Comparison of ENCODE assay signal across 8 cellular contexts in the genomic region with DNA sequence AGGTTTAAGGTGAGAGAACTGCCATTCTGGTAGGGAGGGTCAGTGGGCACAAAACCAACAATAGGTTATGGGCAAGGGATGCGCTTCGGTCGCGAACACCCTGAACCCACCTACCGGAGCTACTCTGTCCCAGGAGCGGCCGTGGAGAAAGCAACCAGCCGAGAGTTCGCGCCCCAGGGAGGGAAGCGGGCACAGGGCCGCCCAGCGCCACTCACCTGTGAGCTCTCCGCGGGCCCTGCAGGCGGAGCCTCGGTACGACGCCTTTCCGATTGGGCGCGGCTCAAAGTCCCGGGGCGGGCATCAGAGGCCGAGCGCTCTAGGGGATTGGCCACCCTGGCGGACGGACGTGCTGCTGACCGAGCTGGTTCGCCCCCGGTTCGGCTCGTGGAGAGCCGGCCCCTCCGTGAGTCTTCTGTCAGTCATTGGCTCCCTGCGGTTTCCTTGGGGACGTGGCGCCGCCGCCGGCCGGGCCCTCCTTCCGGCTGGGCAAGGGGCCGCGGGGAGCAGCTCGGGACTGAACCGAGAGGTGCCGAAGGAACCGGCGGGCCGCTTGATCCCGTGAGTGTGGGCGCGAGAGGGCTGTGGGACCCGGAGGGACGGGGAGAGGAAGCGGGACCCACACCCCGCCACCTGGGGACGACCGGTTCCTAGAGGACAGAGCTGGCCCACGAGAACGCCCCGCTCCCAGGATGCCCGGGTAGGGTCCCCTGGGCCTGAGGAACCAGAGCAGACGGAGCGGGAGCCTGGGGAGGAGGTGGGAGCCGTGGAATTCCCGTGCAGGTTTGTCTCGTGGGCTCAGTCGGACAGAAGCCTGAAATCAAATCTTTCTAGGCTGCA. TPM values are rescaled to one million over a fixed set of nuclear protein-coding genes. Genes with fewer than 3 reads are reported as not detected.
DNase-seq lines count a peak whose midpoint lies in the region; ATAC-seq and TF ChIP-seq lines count a peak whose summit lies in the region.

A gene with protein sequence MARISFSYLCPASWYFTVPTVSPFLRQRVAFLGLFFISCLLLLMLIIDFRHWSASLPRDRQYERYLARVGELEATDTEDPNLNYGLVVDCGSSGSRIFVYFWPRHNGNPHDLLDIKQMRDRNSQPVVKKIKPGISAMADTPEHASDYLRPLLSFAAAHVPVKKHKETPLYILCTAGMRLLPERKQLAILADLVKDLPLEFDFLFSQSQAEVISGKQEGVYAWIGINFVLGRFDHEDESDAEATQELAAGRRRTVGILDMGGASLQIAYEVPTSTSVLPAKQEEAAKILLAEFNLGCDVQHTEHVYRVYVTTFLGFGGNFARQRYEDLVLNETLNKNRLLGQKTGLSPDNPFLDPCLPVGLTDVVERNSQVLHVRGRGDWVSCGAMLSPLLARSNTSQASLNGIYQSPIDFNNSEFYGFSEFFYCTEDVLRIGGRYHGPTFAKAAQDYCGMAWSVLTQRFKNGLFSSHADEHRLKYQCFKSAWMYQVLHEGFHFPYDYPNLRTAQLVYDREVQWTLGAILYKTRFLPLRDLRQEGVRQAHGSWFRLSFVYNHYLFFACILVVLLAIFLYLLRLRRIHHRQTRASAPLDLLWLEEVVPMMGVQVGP (plus strand): TSS at position 479 of the 837 bp plus-strand sequence. CDS start 448 bp downstream, outside the sequence.

- POLR2A ChIA-PET in activated naive CD8-positive, alpha-beta T cell treated with anti-CD3 and anti-CD28 coated beads, Interleukin-2, amount 10 ng/mL, durations not matched to agents 7 days and 5 days (lab: Charles Lee), result interaction anchor here (0.6 to 1.9 kb wide), 4 partner anchors 21 to 206 kb away, joined by 3 to 22 read pairs (median 4); a partner anchor contains a TSS

- H3K4me1 ChIP-seq in ovary (ENCODE audit: insufficient read depth) (peaks cover 6% of the 10 kb centered on the region), tibial artery (peaks cover 0 to 23% (median 12%) of the 10 kb centered on the region in 4 donors)

- H3K4me3 ChIP-seq in GM12864 (ENCODE audit: low read depth, low read length) (peak within 1 kb of the TSS; percentile 77), ovary (peak within 1 kb of the TSS; percentile 83), tibial artery (peak within 1 kb of the TSS; percentile 79 to 85)

- peaks cover 19% of the 10 kb centered on the region for H3K4me1 Mint-ChIP-seq in activated naive CD8-positive, alpha-beta T cell treated with anti-CD3 and anti-CD28 coated beads, Interleukin-2, amount 10 ng/mL, durations not matched to agents 7 days and 5 days

- H3K36me3 Mint-ChIP-seq in activated naive CD8-positive, alpha-beta T cell treated with anti-CD3 and anti-CD28 coated beads, Interleukin-2, amount 10 ng/mL, durations not matched to agents 7 days and 5 days, result peaks cover 6% of the 10 kb centered on the region

- DNase-seq in GM12864 (ENCODE audit: low read depth) (peak; percentile 84), NCI-H1105 treated with DMSO at 0.1 percent for 48 hours (lab: John Stamatoyannopoulos, UW) (peak; percentile 90), SKM-1 treated with dmso at 0.1 percent for 144 hours (lab: John Stamatoyannopoulos, UW; ENCODE audit: unreplicated experiment) (peak; percentile 92), Right ventricle myocardium inferior (ENCODE audit: missing footprints) (peak; percentile 97), ovary (peak; percentile 87 to 93 (median 90)), tibial artery (peak; percentile 90 to 95)
- peak; percentile 89 for DNase-seq in activated naive CD8-positive, alpha-beta T cell treated with anti-CD3 and anti-CD28 coated beads, Interleukin-2, amount 10 ng/mL, durations not matched to agents 7 days and 5 days

- no peak for TF ChIP-seq CTCF in GM12864 (IDR thresholded peaks at IDR 0.05; ENCODE audit: low read depth, low read length, missing control alignments)
- TF ChIP-seq CTCF in ovary (IDR thresholded peaks at IDR 0.05), result peak in 2 of 3 donors; percentile 58 to 66
- peak; percentile 36 to 54 for TF ChIP-seq CTCF in tibial artery (IDR thresholded peaks at IDR 0.05)

- no peak for TF ChIP-seq EP300 in ovary (IDR thresholded peaks at IDR 0.05)

- WGBS in ovary, 3 donors, result 0 to 1% (median 0%) methylated on average over 59 to 71 of the region's 71 CpGs

- peaks cover 16% of the 10 kb centered on the region for H3K27me3 Mint-ChIP-seq in activated naive CD8-positive, alpha-beta T cell treated with anti-CD3 and anti-CD28 coated beads, Interleukin-2, amount 10 ng/mL, durations not matched to agents 7 days and 5 days

- no peak for TF ChIP-seq POLR2A in ovary (IDR thresholded peaks at IDR 0.05)

- peak within 1 kb of the TSS; percentile 92 for H3K4me3 Mint-ChIP-seq in activated naive CD8-positive, alpha-beta T cell treated with anti-CD3 and anti-CD28 coated beads, Interleukin-2, amount 10 ng/mL, durations not matched to agents 7 days and 5 days

- ATAC-seq in HG02642 (IDR thresholded peaks at IDR 0.05; ENCODE audit: poor library complexity, unreplicated experiment), result peak; percentile 99
- peak; percentile 100 for ATAC-seq in activated naive CD8-positive, alpha-beta T cell treated with anti-CD3 and anti-CD28 coated beads, Interleukin-2, amount 10 ng/mL, durations not matched to agents 7 days and 5 days (ENCODE audit: low read depth)
- ATAC-seq in Right ventricle myocardium inferior, result peak; percentile 100

- H3K36me3 ChIP-seq in ovary (no peaks in the 10 kb centered on the region), tibial artery (no peaks in the 10 kb centered on the region)

- H3K9me3 ChIP-seq in ovary (no peaks in the 10 kb centered on the region), tibial artery (no peaks in the 10 kb centered on the region)

- intact Hi-C loops in Right ventricle myocardium inferior (cut with DNase I), result loop anchor here (2.0 kb wide), 1 partner anchor 38 kb away; a partner anchor contains a TSS
- intact Hi-C loops in ovary (cut with DNase I), result no loop called here
- intact Hi-C loops in tibial artery (cut with DNase I; ENCODE audit: low total_unique reads), result no loop called here

- H3K27me3 ChIP-seq in ovary, result no peaks in the 10 kb centered on the region
- H3K27me3 ChIP-seq in tibial artery, result no peaks in the 10 kb centered on the region

- no peaks in the 10 kb centered on the region for H3K9me3 Mint-ChIP-seq in activated naive CD8-positive, alpha-beta T cell treated with anti-CD3 and anti-CD28 coated beads, Interleukin-2, amount 10 ng/mL, durations not matched to agents 7 days and 5 days

- peak within 1 kb of the TSS; percentile 75 for H3K27ac Mint-ChIP-seq in activated naive CD8-positive, alpha-beta T cell treated with anti-CD3 and anti-CD28 coated beads, Interleukin-2, amount 10 ng/mL, durations not matched to agents 7 days and 5 days

- H3K27ac ChIP-seq in ovary (no peak within 1 kb of the TSS), tibial artery (peak within 1 kb of the TSS; percentile 36 to 62)

RNA-seq across cellular contexts. Expression of the gene that starts here (rescaled TPM):
- 1 to 10 TPM; 3.3 to 3.5 TPM for total RNA-seq in activated naive CD8-positive, alpha-beta T cell treated with anti-CD3 and anti-CD28 coated beads, Interleukin-2, amount 10 ng/mL, durations not matched to agents 7 days and 5 days
- 1.4 TPM for total RNA-seq in Right ventricle myocardium inferior
- total RNA-seq in ovary, result 1 to 10 TPM; 2.1 to 7.6 (median 5.3) TPM
- polyA plus RNA-seq in ovary, result 1 to 10 TPM; 1.1 to 8.8 TPM

Comparison
In these comparisons a context has a peak if more than half of its experiments do, and no peak if none do; other contexts are left out.
1. H3K27ac ChIP-seq: peak in tibial artery (2 of 2); none in ovary (0 of 2).
2. Peak in every context shown above with its lines, with median percentiles within 50 percentile points of each other: DNase-seq, H3K4me3 ChIP-seq and ATAC-seq.